In the genomic region with DNA sequence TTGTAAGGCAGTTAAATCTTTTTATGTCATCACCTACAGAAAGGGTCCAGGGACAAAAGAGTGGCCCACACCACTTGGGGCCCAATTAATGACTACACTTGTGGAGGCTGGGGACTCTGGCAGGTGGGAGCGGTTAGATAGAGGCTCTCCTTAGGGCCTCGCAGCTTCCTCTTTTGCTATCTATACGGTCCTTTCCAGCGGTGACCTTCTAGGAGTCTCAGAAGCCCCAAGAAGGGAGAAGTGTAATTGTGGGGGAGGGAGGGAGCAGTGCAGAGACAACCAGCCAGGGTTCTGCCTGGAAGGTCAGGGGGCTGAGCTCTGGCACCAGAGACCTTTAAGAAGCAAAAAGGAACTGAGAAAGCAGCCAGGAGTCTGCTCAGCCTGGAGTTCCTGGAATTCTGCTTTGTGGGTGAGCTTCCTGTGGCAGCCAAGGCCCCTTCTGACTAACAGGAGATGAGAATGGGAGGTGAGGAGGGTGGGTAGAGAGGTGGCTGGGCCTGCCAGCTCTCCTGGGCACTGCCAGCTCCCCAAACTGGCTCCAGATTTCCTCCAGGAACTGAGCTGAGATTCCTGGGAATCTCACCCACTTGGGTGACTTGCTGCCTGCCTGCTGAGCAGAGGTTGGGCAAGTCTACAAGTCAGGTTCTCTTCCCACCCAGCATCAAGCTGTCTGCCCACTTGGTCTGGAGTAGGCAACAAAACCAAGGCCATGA, we compare ENCODE assay signal across 9 cellular contexts. TPM values are rescaled to one million over a fixed set of nuclear protein-coding genes. Genes with fewer than 3 reads are reported as not detected.
DNase-seq lines count a peak whose midpoint lies in the region; TF ChIP-seq lines count a peak whose summit lies in the region.
"Had no signal": no experiment of that assay in that cellular context is flagged by ENCODE, and none has a peak within 500 bp of the region (broad histone marks: within the 10 kb centered on the region; RNA-seq: fewer than 3 reads in every experiment).

No MANE protein-coding gene starts in this region.

- H2AFZ ChIP-seq in OCI-LY7 (ENCODE audit: low read length): no peak overlapping the region

- H3K9ac ChIP-seq in colonic mucosa (ENCODE audit: low read depth in 2 of 2, low read length in 2 of 2): no peak overlapping the region

- no peak for TF ChIP-seq CTCF in OCI-LY7 (conservative IDR thresholded peaks at IDR 0.05; ENCODE audit: low read length)
- TF ChIP-seq CTCF in esophagus squamous epithelium (IDR thresholded peaks at IDR 0.05): no peak
- no peak for TF ChIP-seq CTCF in uterus (IDR thresholded peaks at IDR 0.05)
- no peak for TF ChIP-seq CTCF in colonic mucosa (IDR thresholded peaks at IDR 0.05)

- DNase-seq in activated naive CD4-positive, alpha-beta T cell treated with anti-CD3 and anti-CD28 coated beads, Interleukin-2, amount 10 ng/mL, durations not matched to agents 7 days and 5 days: no peak
- no peak for DNase-seq in activated naive CD4-positive, alpha-beta T cell (lab: John Stamatoyannopoulos, UW)
- DNase-seq in OCI-LY7 (ENCODE audit: low spot score) (peak; percentile 69), esophagus squamous epithelium (lab: John Stamatoyannopoulos, UW) (no peak), uterus (peak in 1 of 2 donors; percentile 11), NCI-H2081 (lab: John Stamatoyannopoulos, UW) (no peak), NCI-H1417 (lab: John Stamatoyannopoulos, UW) (no peak), colonic mucosa (no peak)

- H3K27me3 ChIP-seq in esophagus squamous epithelium (no peaks in the 10 kb centered on the region), uterus (no peaks in the 10 kb centered on the region), colonic mucosa (no peaks in the 10 kb centered on the region)
- H3K27me3 ChIP-seq: ascending aorta had no signal

- no peaks in the 10 kb centered on the region for H4K20me1 ChIP-seq in OCI-LY7 (ENCODE audit: insufficient read depth, low read length)

- H3K27me3 Mint-ChIP-seq in activated naive CD4-positive, alpha-beta T cell treated with anti-CD3 and anti-CD28 coated beads, Interleukin-2, amount 10 ng/mL, durations not matched to agents 7 days and 5 days: peaks cover 6% of the 10 kb centered on the region

- no peak for TF ChIP-seq POLR2A in esophagus squamous epithelium (IDR thresholded peaks at IDR 0.05)
- TF ChIP-seq POLR2A in uterus (IDR thresholded peaks at IDR 0.05): no peak

- CTCF ChIA-PET in activated naive CD4-positive, alpha-beta T cell treated with anti-CD3 and anti-CD28 coated beads, Interleukin-2, amount 10 ng/mL, durations not matched to agents 7 days and 5 days (lab: Charles Lee): no interaction called here
- CTCF ChIA-PET in OCI-LY7 (lab: Charles Lee; ENCODE audit: unreplicated experiment): interaction anchor here (0.9 kb wide), 1 partner anchor 31 kb away, joined by 3 read pairs; no protein-coding TSS in a partner anchor

- peak overlapping the region; percentile 20 for H3K27ac Mint-ChIP-seq in activated naive CD4-positive, alpha-beta T cell treated with anti-CD3 and anti-CD28 coated beads, Interleukin-2, amount 10 ng/mL, durations not matched to agents 7 days and 5 days

- peaks cover 23% of the 10 kb centered on the region for H3K4me1 Mint-ChIP-seq in activated naive CD4-positive, alpha-beta T cell treated with anti-CD3 and anti-CD28 coated beads, Interleukin-2, amount 10 ng/mL, durations not matched to agents 7 days and 5 days

- peak overlapping the region; percentile 33 for H3K27ac ChIP-seq in OCI-LY7 (ENCODE audit: low read depth, low read length, poor library complexity, severe bottlenecking)
- peak overlapping the region in 3 of 4 donors; percentile 45 to 55 (median 45) for H3K27ac ChIP-seq in esophagus squamous epithelium
- peak overlapping the region; percentile 24 to 48 for H3K27ac ChIP-seq in uterus
- no peak overlapping the region for H3K27ac ChIP-seq in colonic mucosa

- H3K36me3 ChIP-seq in OCI-LY7 (ENCODE audit: insufficient read depth, low read length) (no peaks in the 10 kb centered on the region), esophagus squamous epithelium (no peaks in the 10 kb centered on the region), uterus (no peaks in the 10 kb centered on the region), colonic mucosa (no peaks in the 10 kb centered on the region)
- H3K36me3 ChIP-seq: ascending aorta had no signal

- H3K4me1 ChIP-seq in OCI-LY7 (ENCODE audit: insufficient read depth, low read length, poor library complexity, severe bottlenecking): peaks cover 31% of the 10 kb centered on the region
- peaks cover 13 to 44% (median 34%) of the 10 kb centered on the region in 3 donors for H3K4me1 ChIP-seq in esophagus squamous epithelium
- H3K4me1 ChIP-seq in uterus: no peaks in the 10 kb centered on the region
- H3K4me1 ChIP-seq in colonic mucosa: no peaks in the 10 kb centered on the region

- intact Hi-C loops in OCI-LY7 (cut with micrococcal nuclease; ENCODE audit: unreplicated experiment): no loop called here
- intact Hi-C loops in esophagus squamous epithelium (cut with DNase I): no loop called here
- intact Hi-C loops in uterus (cut with DNase I; ENCODE audit: low total_unique reads): no loop called here
- intact Hi-C loops in colonic mucosa (cut with DNase I): no loop called here

- no peaks in the 10 kb centered on the region for H3K9me3 Mint-ChIP-seq in activated naive CD4-positive, alpha-beta T cell treated with anti-CD3 and anti-CD28 coated beads, Interleukin-2, amount 10 ng/mL, durations not matched to agents 7 days and 5 days

- H3K36me3 Mint-ChIP-seq in activated naive CD4-positive, alpha-beta T cell treated with anti-CD3 and anti-CD28 coated beads, Interleukin-2, amount 10 ng/mL, durations not matched to agents 7 days and 5 days: no peaks in the 10 kb centered on the region

- H3K4me3 ChIP-seq in OCI-LY7 (ENCODE audit: low read depth, low read length, poor library complexity, severe bottlenecking): no peak overlapping the region
- H3K4me3 ChIP-seq in esophagus squamous epithelium: no peak overlapping the region
- no peak overlapping the region for H3K4me3 ChIP-seq in uterus
- no peak overlapping the region for H3K4me3 ChIP-seq in colonic mucosa
- H3K4me3 ChIP-seq: ascending aorta had no signal

- H3K4me3 Mint-ChIP-seq in activated naive CD4-positive, alpha-beta T cell treated with anti-CD3 and anti-CD28 coated beads, Interleukin-2, amount 10 ng/mL, durations not matched to agents 7 days and 5 days: no peak overlapping the region

- no peaks in the 10 kb centered on the region for H3K9me3 ChIP-seq in OCI-LY7 (ENCODE audit: low read length)
- H3K9me3 ChIP-seq in esophagus squamous epithelium: no peaks in the 10 kb centered on the region
- H3K9me3 ChIP-seq in uterus: no peaks in the 10 kb centered on the region
- H3K9me3 ChIP-seq in colonic mucosa: no peaks in the 10 kb centered on the region
- H3K9me3 ChIP-seq: ascending aorta had no signal

- POLR2A ChIA-PET in OCI-LY7 (lab: Charles Lee): no interaction called here

- H3K79me2 ChIP-seq in OCI-LY7 (ENCODE audit: insufficient read depth, low read depth, low read length): no peaks in the 10 kb centered on the region

- no TSS peak for BruUV-seq in OCI-LY7 (replicated peaks; lab: Mats Ljungman, UMichigan)

- no peaks in the 10 kb centered on the region for H3K9me2 ChIP-seq in OCI-LY7 (ENCODE audit: insufficient read depth, low read length)

- H3K4me2 ChIP-seq in OCI-LY7 (ENCODE audit: low read length): peak overlapping the region; percentile 36

- 47 to 69% methylated on average over 4 of the region's 4 CpGs for WGBS in esophagus squamous epithelium, 2 donors

RNA-seq across cellular contexts. Expression of a gene that starts 16.3 kb away (rescaled TPM):
- total RNA-seq in OCI-LY7 (2014; rRNA removed; shearing (Covaris generic)): 7.1 and 12.3 TPM in 2 replicates
- total RNA-seq in OCI-LY7 (2022) (21.2 and 22.8 TPM in 2 replicates), esophagus squamous epithelium (10 to 100 TPM in 1 of 4 donors, 1 to 10 TPM in 3; 3.7 to 14.7 (median 6.7) TPM), uterus (10 to 100 TPM in 1 of 4 donors, 1 to 10 TPM in 3; 1.0 to 22.1 (median 4.9) TPM), colonic mucosa (10 to 100 TPM; 11.1 to 15.0 TPM)
